ENCODE assay signal across 9 cellular contexts in genomic region chr12:84436134-84436533, GRCh38.
"Had no signal": no experiment of that assay in that cellular context is flagged by ENCODE, and none has a peak within 500 bp of the region (broad histone marks: within the 10 kb centered on the region; RNA-seq: fewer than 3 reads in every experiment).

No MANE protein-coding gene starts in this region.

- H3K4me3 ChIP-seq: GM23248, HAP-1 had no signal

- H3K27ac Mint-ChIP-seq: HFFc6, IgD-negative memory B cell had no signal

- H3K27me3 Mint-ChIP-seq: IgD-negative memory B cell had no signal

- H3K36me3 ChIP-seq: HAP-1 had no signal

- H3K9ac ChIP-seq: GM23248 had no signal

- H3K27ac ChIP-seq: GM23248, HL-60 had no signal

- H3K9me3 Mint-ChIP-seq: HFFc6 had no signal

- H3K4me1 Mint-ChIP-seq: IgD-negative memory B cell had no signal

- H3K9me3 ChIP-seq: HAP-1 had no signal

- DNase-seq: GM23248, GOT3, H7, HFFc6 had no signal

- H3K36me3 Mint-ChIP-seq: IgD-negative memory B cell had no signal

- H2AFZ ChIP-seq: GM23248 had no signal

- ATAC-seq: HCT116, HepG2 had no signal

- H3K4me3 Mint-ChIP-seq: HFFc6, IgD-negative memory B cell had no signal
